6 cellular contexts compared by ENCODE assay signal in the genomic region with DNA sequence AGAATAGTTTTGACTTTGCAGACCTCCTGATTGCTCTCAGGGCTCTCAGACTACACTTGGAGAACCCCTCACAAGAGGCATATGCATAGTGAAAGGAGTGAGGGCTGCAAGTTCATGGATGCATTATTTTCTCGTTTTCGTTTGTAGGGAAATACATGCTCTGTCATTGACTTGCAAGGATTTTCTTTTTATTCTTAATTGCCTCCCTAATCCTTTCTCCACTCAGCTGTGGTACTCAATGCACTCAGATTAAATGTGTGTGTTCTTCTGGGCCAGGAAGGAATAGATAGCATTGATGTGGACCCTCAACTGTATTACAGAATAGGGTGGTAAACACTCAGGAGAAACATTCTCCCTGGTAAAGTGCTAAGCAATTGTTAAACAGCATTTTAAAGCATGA.
"Had no signal": no experiment of that assay in that cellular context is flagged by ENCODE, and none has a peak within 500 bp of the region (broad histone marks: within the 10 kb centered on the region; RNA-seq: fewer than 3 reads in every experiment).

No MANE protein-coding gene starts in this region.

- H3K4me3 ChIP-seq: K562 had no signal

- FAIRE-seq: HepG2, HTR-8/SVneo, K562 had no signal

- DNase-seq: IMR-90, KBM-7, KG1 had no signal
